ENCODE assay signal across 1 cellular context in genomic region chr2:159856760-159857159, GRCh38.
TF ChIP-seq lines count a peak whose summit lies in the region.

No MANE protein-coding gene starts in this region.

TF ChIP-seq in GM23338, 12 proteins besides CTCF, POLR2A, EP300 and RAD21 (continued from another document):
- TF ChIP-seq ZNF462 (CRISPR knock-in tag; IDR thresholded peaks at IDR 0.05) (no peak), EZH2 (IDR thresholded peaks at IDR 0.05; ENCODE audit: low read depth, unreplicated experiment) (no peak)
